In the genomic region with DNA sequence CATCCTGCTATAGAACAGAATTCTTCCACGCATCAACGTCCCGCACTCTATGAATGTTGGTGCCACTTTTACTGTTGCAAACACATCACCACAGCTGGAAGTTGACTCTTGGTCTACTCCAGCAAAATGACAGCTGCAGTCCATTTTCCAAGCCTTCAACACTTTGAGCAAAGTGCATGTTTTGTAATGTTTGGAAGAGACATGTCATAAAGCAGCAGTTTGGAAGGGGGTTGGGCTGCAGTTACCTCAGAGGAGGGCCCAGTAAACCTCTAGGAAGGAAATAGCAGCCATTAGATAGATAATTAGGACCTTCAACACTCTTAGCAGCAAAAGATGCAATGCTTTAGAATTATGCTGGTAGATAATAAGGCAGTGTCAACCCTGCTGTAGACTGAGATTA, we compare ENCODE assay signal across 22 cellular contexts.
A peak's percentile ranks its signal among the peaks of the same experiment; 100 is the strongest.
DNase-seq lines count a peak whose midpoint lies in the region; ATAC-seq, FAIRE-seq and TF ChIP-seq lines count a peak whose summit lies in the region.
"Had no signal": no experiment of that assay in that cellular context is flagged by ENCODE, and none has a peak within 500 bp of the region (broad histone marks: within the 10 kb centered on the region; RNA-seq: fewer than 3 reads in every experiment).

No MANE protein-coding gene starts in this region.

- no TSS peak for BruUV-seq in A673 (replicated peaks; lab: Mats Ljungman, UMichigan)

- no peaks in the 10 kb centered on the region for H3K4me1 ChIP-seq in right atrium auricular region
- H3K4me1 ChIP-seq in A673 (ENCODE audit: insufficient read depth, low read length, poor library complexity, severe bottlenecking): peaks cover 12% of the 10 kb centered on the region
- no peaks in the 10 kb centered on the region for H3K4me1 ChIP-seq in kidney (ENCODE audit: control insufficient read depth in 1 of 2, insufficient read depth in 1 of 2, low read depth in 1 of 2, low read length in 2 of 2)
- H3K4me1 ChIP-seq: A549, HAP-1 had no signal

- no peak for FAIRE-seq in kidney (lab: Jason Lieb, UNC)
- FAIRE-seq: A549, GM12891, GM18507, H54 had no signal

- DNase-seq in Right ventricle myocardium inferior (ENCODE audit: missing footprints) (no peak), right atrium auricular region (ENCODE audit: low spot score) (no peak), A673 (ENCODE audit: low spot score) (peak; percentile 54), NCI-H2227 (lab: John Stamatoyannopoulos, UW; ENCODE audit: unreplicated experiment) (peak; percentile 57), SK-N-MC (ENCODE audit: low read depth, low spot score) (no peak), kidney (no peak)
- DNase-seq: 8988T; C1 segment of cervical spinal cord; Calu3; CD4-positive, alpha-beta memory T cell; COR-L47; DMS53; DMS79 treated with DMSO at 0.1 percent for 48 hours; GF-D8; GOT3; HFFc6 had no signal

- no peak for TF ChIP-seq CTCF in right atrium auricular region (IDR thresholded peaks at IDR 0.05)
- TF ChIP-seq CTCF in A673 (conservative IDR thresholded peaks at IDR 0.05; ENCODE audit: low read depth, low read length): no peak
- TF ChIP-seq CTCF in kidney (IDR thresholded peaks at IDR 0.05; ENCODE audit: borderline replicate concordance, extremely low read depth, insufficient read depth): no peak

- POLR2A ChIA-PET in A673 (lab: Charles Lee; ENCODE audit: low non-redundant PET): no interaction called here

- no peak overlapping the region for H3K4me3 ChIP-seq in right atrium auricular region
- H3K4me3 ChIP-seq in A673 (ENCODE audit: low read depth, low read length, poor library complexity, severe bottlenecking): no peak overlapping the region
- H3K4me3 ChIP-seq in SK-N-MC: peak overlapping the region; percentile 65
- H3K4me3 ChIP-seq in kidney (ENCODE audit: low read length in 2 of 2): no peak overlapping the region
- H3K4me3 ChIP-seq: A549, HAP-1 had no signal

- H3K9ac ChIP-seq in SK-N-MC (ENCODE audit: insufficient read length) (no peak overlapping the region), kidney (ENCODE audit: low read length in 2 of 2) (no peak overlapping the region)

- H3K27me3 ChIP-seq in right atrium auricular region (no peaks in the 10 kb centered on the region), A673 (replicated peaks; ENCODE audit: insufficient read depth, low read depth, low read length, poor library complexity) (no peaks in the 10 kb centered on the region)

- CTCF ChIA-PET in A673 (lab: Charles Lee): no interaction called here

- ATAC-seq in Right ventricle myocardium inferior: peak; percentile 69
- ATAC-seq in GM18858 (IDR thresholded peaks at IDR 0.05; ENCODE audit: unreplicated experiment): no peak
- ATAC-seq: A549 had no signal

- intact Hi-C loops in Right ventricle myocardium inferior (cut with DNase I): no loop called here
- intact Hi-C loops in A673 (cut with micrococcal nuclease; ENCODE audit: unreplicated experiment): no loop called here
- intact Hi-C loops in kidney (cut with DNase I): no loop called here

- H3K36me3 ChIP-seq in right atrium auricular region (no peaks in the 10 kb centered on the region), A673 (ENCODE audit: insufficient read depth, low read length, poor library complexity, severe bottlenecking) (no peaks in the 10 kb centered on the region), SK-N-MC (ENCODE audit: insufficient read depth, low read length) (no peaks in the 10 kb centered on the region), kidney (ENCODE audit: control insufficient read depth in 1 of 2, insufficient read depth in 2 of 2, low read length in 2 of 2) (no peaks in the 10 kb centered on the region)
- H3K36me3 ChIP-seq: HAP-1 had no signal

- no peak overlapping the region for H3K27ac ChIP-seq in right atrium auricular region
- peak overlapping the region; percentile 55 for H3K27ac ChIP-seq in A673 (ENCODE audit: low read depth, low read length, poor library complexity, severe bottlenecking)
- peak overlapping the region; percentile 83 for H3K27ac ChIP-seq in SK-N-MC
- no peak overlapping the region for H3K27ac ChIP-seq in kidney (ENCODE audit: low read depth in 2 of 2, low read length in 2 of 2)
- H3K27ac ChIP-seq: A549 had no signal

- H3K9me3 ChIP-seq in right atrium auricular region: no peaks in the 10 kb centered on the region
- H3K9me3 ChIP-seq in A673 (ENCODE audit: low read depth, low read length, poor library complexity, severe bottlenecking): no peaks in the 10 kb centered on the region
- no peaks in the 10 kb centered on the region for H3K9me3 ChIP-seq in SK-N-MC (ENCODE audit: low read depth, low read length)
- H3K9me3 ChIP-seq in kidney (ENCODE audit: control insufficient read depth in 1 of 2, low read length in 2 of 2): no peaks in the 10 kb centered on the region
- H3K9me3 ChIP-seq: A549, HAP-1 had no signal

Comparison
In these comparisons a context has a peak if more than half of its experiments do, and no peak if none do; other contexts are left out.
1. DNase-seq: peak in A673 (single experiment) and NCI-H2227 (single experiment); none in Right ventricle myocardium inferior (single experiment), right atrium auricular region (single experiment), SK-N-MC (single experiment) and kidney (single experiment).
2. H3K27ac ChIP-seq: peak in A673 (single experiment) and SK-N-MC (single experiment); none in right atrium auricular region (0 of 2) and kidney (0 of 2).